21 cellular contexts compared by ENCODE assay signal in the genomic region with DNA sequence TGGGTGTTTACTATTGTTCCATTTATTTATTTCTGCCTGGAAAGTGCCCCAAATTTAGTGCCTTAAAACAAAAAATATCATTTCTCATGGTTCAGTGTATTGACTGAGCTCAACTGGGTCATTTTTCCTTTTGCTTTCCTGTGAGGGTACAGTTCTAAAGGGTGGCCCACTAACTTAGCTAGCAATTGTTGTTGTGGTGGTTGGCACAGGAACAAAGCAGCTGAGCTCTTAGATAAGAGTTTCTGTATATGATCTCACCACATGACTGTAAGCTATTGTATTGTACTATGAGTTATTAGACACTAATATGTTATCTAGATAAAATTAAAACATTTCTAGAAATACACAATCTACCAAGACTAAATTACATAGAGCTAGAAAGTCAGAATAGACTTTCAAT.
"Had no signal": no experiment of that assay in that cellular context is flagged by ENCODE, and none has a peak within 500 bp of the region (broad histone marks: within the 10 kb centered on the region; RNA-seq: fewer than 3 reads in every experiment).

No MANE protein-coding gene starts in this region.

- H3K9ac ChIP-seq: neural progenitor cell had no signal

- H3K36me3 ChIP-seq: cardiac muscle cell, heart left ventricle, left lung, neural progenitor cell, ovary, tibial artery had no signal

- H2AFZ ChIP-seq: neural progenitor cell had no signal

- DNase-seq: activated CD4-positive, alpha-beta T cell treated with anti-CD3 and anti-CD28 coated beads, Interleukin-2, amount 50 U/mL, for 1 hour; activated CD4-positive, CD25-positive, alpha-beta regulatory T cell treated with anti-CD3 and anti-CD28 coated beads, Interleukin-2, amount 50 U/mL, for 72 hours; activated CD8-positive, alpha-beta memory T cell treated with anti-CD3 and anti-CD28 coated beads for 24 hours; activated CD8-positive, alpha-beta memory T cell treated with anti-CD3 and anti-CD28 coated beads, Interleukin-2, amount 50 U/mL, for 48 hours; activated effector memory CD4-positive, alpha-beta T cell treated with anti-CD3 and anti-CD28 coated beads, Interleukin-2, amount 50 U/mL, for 16 hours; activated naive CD4-positive, alpha-beta T cell treated with anti-CD3 and anti-CD28 coated beads, Interleukin-2, amount 50 U/mL, for 16 hours; activated T-cell treated with anti-CD3 and anti-CD28 coated beads, Interleukin-2, amount 50 U/mL, for 72 hours; effector memory CD4-positive, alpha-beta T cell; heart left ventricle; left lung; mucosa of descending colon; naive thymus-derived CD4-positive, alpha-beta T cell; ovary; psoas muscle; right cardiac atrium; stimulated activated naive CD8-positive, alpha-beta T cell treated with anti-CD3 and anti-CD28 coated beads, Interleukin-15, Interleukin-2, amounts not matched to agents 100 U/mL and 50 U/mL, for 24 hours; substantia nigra; tibial artery had no signal

- H3K9me3 ChIP-seq: heart left ventricle, left lung, mucosa of descending colon, ovary, psoas muscle, tibial artery had no signal

- H3K27ac ChIP-seq: cardiac muscle cell, heart left ventricle, left lung, neural progenitor cell, ovary, psoas muscle, skin epidermis, tibial artery had no signal

- H3K4me3 ChIP-seq: cardiac muscle cell, heart left ventricle, left lung, mucosa of descending colon, neural progenitor cell, ovary, psoas muscle, skin epidermis, tibial artery had no signal

- H3K27me3 ChIP-seq: cardiac muscle cell, heart left ventricle, left lung, neural progenitor cell, tibial artery had no signal

- ATAC-seq: activated T-cell treated with anti-CD3 and anti-CD28 coated beads, Interleukin-2, amount 50 U/mL, for 72 hours; heart left ventricle; left lung; mucosa of descending colon; naive thymus-derived CD4-positive, alpha-beta T cell; psoas muscle; right cardiac atrium; stimulated activated naive CD8-positive, alpha-beta T cell treated with anti-CD3 and anti-CD28 coated beads, Interleukin-15, Interleukin-2, amounts not matched to agents 100 U/mL and 50 U/mL, for 24 hours had no signal

- H3K4me1 ChIP-seq: heart left ventricle, left lung, neural progenitor cell, psoas muscle, tibial artery had no signal

- H3K4me2 ChIP-seq: neural progenitor cell had no signal
